15 cellular contexts compared by ENCODE assay signal in the genomic region with DNA sequence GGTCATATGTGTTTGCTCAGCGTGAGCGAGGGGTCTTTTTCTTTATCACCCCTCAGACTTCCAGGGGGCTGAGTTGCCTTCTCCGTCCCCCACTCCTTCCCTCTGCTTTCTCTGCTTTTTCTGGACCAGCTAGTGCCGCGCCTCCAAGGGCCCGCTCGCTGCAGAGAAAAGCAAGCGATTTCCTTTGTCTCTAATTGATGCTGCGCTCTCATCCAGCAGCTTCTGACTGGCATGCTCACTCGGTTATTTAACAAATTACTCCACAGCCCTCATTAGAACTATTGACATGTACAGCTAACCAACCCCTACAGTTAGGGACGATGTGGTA.
DNase-seq lines count a peak whose midpoint lies in the region; ATAC-seq and TF ChIP-seq lines count a peak whose summit lies in the region.
"Had no signal": no experiment of that assay in that cellular context is flagged by ENCODE, and none has a peak within 500 bp of the region (broad histone marks: within the 10 kb centered on the region; RNA-seq: fewer than 3 reads in every experiment).

No MANE protein-coding gene starts in this region.

- H3K27ac Mint-ChIP-seq in CD4-positive, alpha-beta memory T cell: peak overlapping the region in 1 of 7 donors; percentile 44
- H3K27ac Mint-ChIP-seq in nephron progenitor cell: no peak overlapping the region
- H3K27ac Mint-ChIP-seq in stimulated activated memory B cell treated with anti-CD40 and anti-IgM and Interleukin-4, amounts not matched to agents 10 μg/mL and 1 μg/mL and 100 μg/mL, for 72 hours: no peak overlapping the region
- H3K27ac Mint-ChIP-seq in stimulated activated naive B cell treated with anti-CD40 and anti-IgM and Interleukin-4, amounts not matched to agents 10 μg/mL and 1 μg/mL and 100 μg/mL, for 72 hours: no peak overlapping the region
- H3K27ac Mint-ChIP-seq: natural killer cell treated with Interleukin-12 subunit alpha and Interleukin-12 subunit beta and Interleukin-15 and Interleukin-18, amount 100 ng/mL, for 72 hours had no signal

- WGBS in thyroid gland, 2 donors: 58 to 78% methylated on average over 11 of the region's 11 CpGs

- peaks cover 0 to 2% of the 10 kb centered on the region in 2 donors for H3K27me3 Mint-ChIP-seq in CD4-positive, alpha-beta memory T cell
- peaks cover 5% of the 10 kb centered on the region for H3K27me3 Mint-ChIP-seq in nephron progenitor cell (ENCODE audit: low read depth, poor library complexity)
- H3K27me3 Mint-ChIP-seq in stimulated activated memory B cell treated with anti-CD40 and anti-IgM and Interleukin-4, amounts not matched to agents 10 μg/mL and 1 μg/mL and 100 μg/mL, for 72 hours: no peaks in the 10 kb centered on the region
- peaks cover 11 to 20% of the 10 kb centered on the region in 2 donors for H3K27me3 Mint-ChIP-seq in stimulated activated naive B cell treated with anti-CD40 and anti-IgM and Interleukin-4, amounts not matched to agents 10 μg/mL and 1 μg/mL and 100 μg/mL, for 72 hours
- H3K27me3 Mint-ChIP-seq: natural killer cell treated with Interleukin-12 subunit alpha and Interleukin-12 subunit beta and Interleukin-15 and Interleukin-18, amount 100 ng/mL, for 72 hours had no signal

- CTCF ChIA-PET in CD4-positive, alpha-beta memory T cell (lab: Charles Lee; ENCODE audit: partially characterized antibody): no interaction called here

- H3K27ac ChIP-seq in CD4-positive, alpha-beta memory T cell (ENCODE audit: low read depth, low read length): no peak overlapping the region
- H3K27ac ChIP-seq in dorsolateral prefrontal cortex (peak overlapping the region in 24 of 59 donors; percentile 1 to 75 (median 20)), thyroid gland (no peak overlapping the region)
- H3K27ac ChIP-seq: KMS-11, SJSA1, spleen had no signal

- H3K36me3 ChIP-seq in CD4-positive, alpha-beta memory T cell (ENCODE audit: insufficient read depth, low read length): no peaks in the 10 kb centered on the region
- H3K36me3 ChIP-seq in thyroid gland: no peaks in the 10 kb centered on the region
- H3K36me3 ChIP-seq: HAP-1, SJSA1, spleen had no signal

- DNase-seq in CD4-positive, alpha-beta memory T cell: no peak
- DNase-seq in NCI-H524 (lab: John Stamatoyannopoulos, UW): peak; percentile 70 to 75
- DNase-seq in dorsolateral prefrontal cortex: no peak
- no peak for DNase-seq in nephron progenitor cell
- no peak for DNase-seq in thyroid gland
- no peak for DNase-seq in stimulated activated CD4-positive, alpha-beta T cell treated with anti-CD3 and anti-CD28 coated beads, Interleukin-12 subunit alpha, Interleukin-12 subunit beta, amount 100 ng/mL, for 4 hours
- no peak for DNase-seq in stimulated activated naive B cell treated with anti-CD40 and anti-IgM and Interleukin-4, amounts not matched to agents 10 μg/mL and 1 μg/mL and 100 μg/mL, for 72 hours
- DNase-seq: activated CD8-positive, alpha-beta memory T cell treated with anti-CD3 and anti-CD28 coated beads for 24 hours; activated gamma-delta T cell treated with Interleukin-2 at 50 U/mL for 16 hours; spleen had no signal

- H3K4me1 Mint-ChIP-seq in CD4-positive, alpha-beta memory T cell: peaks cover 5 to 17% (median 7%) of the 10 kb centered on the region in 4 donors
- peaks cover 32% of the 10 kb centered on the region for H3K4me1 Mint-ChIP-seq in nephron progenitor cell
- no peaks in the 10 kb centered on the region for H3K4me1 Mint-ChIP-seq in stimulated activated memory B cell treated with anti-CD40 and anti-IgM and Interleukin-4, amounts not matched to agents 10 μg/mL and 1 μg/mL and 100 μg/mL, for 72 hours
- H3K4me1 Mint-ChIP-seq in stimulated activated naive B cell treated with anti-CD40 and anti-IgM and Interleukin-4, amounts not matched to agents 10 μg/mL and 1 μg/mL and 100 μg/mL, for 72 hours: peaks cover 5% of the 10 kb centered on the region in 2 donors

- ATAC-seq in stimulated activated memory B cell treated with anti-CD40 and anti-IgM and Interleukin-4, amounts not matched to agents 10 μg/mL and 1 μg/mL and 100 μg/mL, for 72 hours: no peak
- no peak for ATAC-seq in stimulated activated naive B cell treated with anti-CD40 and anti-IgM and Interleukin-4, amounts not matched to agents 10 μg/mL and 1 μg/mL and 100 μg/mL, for 72 hours (replicated peaks)
- ATAC-seq: natural killer cell treated with Interleukin-12 subunit alpha and Interleukin-12 subunit beta and Interleukin-15 and Interleukin-18, amount 100 ng/mL, for 72 hours had no signal

- peak overlapping the region in 6 of 8 donors; percentile 4 to 74 (median 48) for H3K4me3 Mint-ChIP-seq in CD4-positive, alpha-beta memory T cell
- H3K4me3 Mint-ChIP-seq in nephron progenitor cell: peak overlapping the region; percentile 78
- no peak overlapping the region for H3K4me3 Mint-ChIP-seq in stimulated activated memory B cell treated with anti-CD40 and anti-IgM and Interleukin-4, amounts not matched to agents 10 μg/mL and 1 μg/mL and 100 μg/mL, for 72 hours
- H3K4me3 Mint-ChIP-seq in stimulated activated naive B cell treated with anti-CD40 and anti-IgM and Interleukin-4, amounts not matched to agents 10 μg/mL and 1 μg/mL and 100 μg/mL, for 72 hours: no peak overlapping the region
- H3K4me3 Mint-ChIP-seq: natural killer cell treated with Interleukin-12 subunit alpha and Interleukin-12 subunit beta and Interleukin-15 and Interleukin-18, amount 100 ng/mL, for 72 hours had no signal

- TF ChIP-seq CTCF in dorsolateral prefrontal cortex (IDR thresholded peaks at IDR 0.05 in 54 of 56, conservative IDR thresholded peaks at IDR 0.05 in 2 of 56; ENCODE audit: low read depth in 1 of 56, partially characterized antibody in 56 of 56) (no peak), nephron progenitor cell (IDR thresholded peaks at IDR 0.05) (no peak), thyroid gland (IDR thresholded peaks at IDR 0.05) (no peak)

- H3K36me3 Mint-ChIP-seq in CD4-positive, alpha-beta memory T cell: no peaks in the 10 kb centered on the region
- no peaks in the 10 kb centered on the region for H3K36me3 Mint-ChIP-seq in nephron progenitor cell (ENCODE audit: low read depth)
- no peaks in the 10 kb centered on the region for H3K36me3 Mint-ChIP-seq in stimulated activated memory B cell treated with anti-CD40 and anti-IgM and Interleukin-4, amounts not matched to agents 10 μg/mL and 1 μg/mL and 100 μg/mL, for 72 hours
- no peaks in the 10 kb centered on the region for H3K36me3 Mint-ChIP-seq in stimulated activated naive B cell treated with anti-CD40 and anti-IgM and Interleukin-4, amounts not matched to agents 10 μg/mL and 1 μg/mL and 100 μg/mL, for 72 hours
- H3K36me3 Mint-ChIP-seq: natural killer cell treated with Interleukin-12 subunit alpha and Interleukin-12 subunit beta and Interleukin-15 and Interleukin-18, amount 100 ng/mL, for 72 hours had no signal

- H3K9me3 ChIP-seq in CD4-positive, alpha-beta memory T cell (ENCODE audit: control insufficient read depth in 1 of 2, low read length in 2 of 2): no peaks in the 10 kb centered on the region
- no peaks in the 10 kb centered on the region for H3K9me3 ChIP-seq in thyroid gland
- H3K9me3 ChIP-seq: HAP-1, SJSA1, spleen had no signal

- intact Hi-C loops in CD4-positive, alpha-beta memory T cell (cut with micrococcal nuclease): no loop called here
- intact Hi-C loops in dorsolateral prefrontal cortex (cut with DNase I): no loop called here
- intact Hi-C loops in thyroid gland (cut with DNase I): no loop called here

- peaks cover 0 to 5% (median 1%) of the 10 kb centered on the region in 8 donors for H3K9me3 Mint-ChIP-seq in CD4-positive, alpha-beta memory T cell
- no peaks in the 10 kb centered on the region for H3K9me3 Mint-ChIP-seq in nephron progenitor cell
- H3K9me3 Mint-ChIP-seq in stimulated activated memory B cell treated with anti-CD40 and anti-IgM and Interleukin-4, amounts not matched to agents 10 μg/mL and 1 μg/mL and 100 μg/mL, for 72 hours: peaks cover 4% of the 10 kb centered on the region
- H3K9me3 Mint-ChIP-seq in stimulated activated naive B cell treated with anti-CD40 and anti-IgM and Interleukin-4, amounts not matched to agents 10 μg/mL and 1 μg/mL and 100 μg/mL, for 72 hours: peaks cover 0 to 3% of the 10 kb centered on the region in 2 donors

- POLR2A ChIA-PET in CD4-positive, alpha-beta memory T cell (lab: Charles Lee; ENCODE audit: partially characterized antibody): no interaction called here

- H3K4me3 ChIP-seq in CD4-positive, alpha-beta memory T cell (ENCODE audit: low read length in 2 of 2): no peak overlapping the region
- H3K4me3 ChIP-seq in dorsolateral prefrontal cortex (peak overlapping the region in 58 of 59 donors; percentile 14 to 67 (median 49)), thyroid gland (replicated peaks in 1 of 3) (no peak overlapping the region)
- H3K4me3 ChIP-seq: HAP-1, SJSA1 had no signal

- H3K27me3 ChIP-seq in CD4-positive, alpha-beta memory T cell (ENCODE audit: insufficient read depth, low read length): no peaks in the 10 kb centered on the region
- H3K27me3 ChIP-seq in dorsolateral prefrontal cortex (peaks cover 0 to 4% (median 0%) of the 10 kb centered on the region in 45 donors), thyroid gland (no peaks in the 10 kb centered on the region)
- H3K27me3 ChIP-seq: SJSA1 had no signal

- H3K4me1 ChIP-seq in CD4-positive, alpha-beta memory T cell (ENCODE audit: insufficient read depth, low read length): no peaks in the 10 kb centered on the region
- peaks cover 0 to 5% of the 10 kb centered on the region in 2 donors for H3K4me1 ChIP-seq in thyroid gland
- H3K4me1 ChIP-seq: SJSA1, spleen had no signal

- TF ChIP-seq POLR2A in thyroid gland (IDR thresholded peaks at IDR 0.05): no peak

Comparison
In these comparisons a context has a peak if more than half of its experiments do, and no peak if none do; other contexts are left out.
1. DNase-seq: peak in NCI-H524 (2 of 2); none in CD4-positive, alpha-beta memory T cell (0 of 5), dorsolateral prefrontal cortex (0 of 10), nephron progenitor cell (single experiment), thyroid gland (0 of 2), stimulated activated CD4-positive, alpha-beta T cell treated with anti-CD3 and anti-CD28 coated beads, Interleukin-12 subunit alpha, Interleukin-12 subunit beta, amount 100 ng/mL, for 4 hours (single experiment) and stimulated activated naive B cell treated with anti-CD40 and anti-IgM and Interleukin-4, amounts not matched to agents 10 μg/mL and 1 μg/mL and 100 μg/mL, for 72 hours (single experiment).
2. H3K4me3 ChIP-seq: peak in dorsolateral prefrontal cortex (58 of 59); none in CD4-positive, alpha-beta memory T cell (0 of 2) and thyroid gland (0 of 3).
3. H3K4me3 Mint-ChIP-seq: peak in CD4-positive, alpha-beta memory T cell (6 of 8) and nephron progenitor cell (single experiment); none in stimulated activated memory B cell treated with anti-CD40 and anti-IgM and Interleukin-4, amounts not matched to agents 10 μg/mL and 1 μg/mL and 100 μg/mL, for 72 hours (single experiment) and stimulated activated naive B cell treated with anti-CD40 and anti-IgM and Interleukin-4, amounts not matched to agents 10 μg/mL and 1 μg/mL and 100 μg/mL, for 72 hours (0 of 2).